In genomic region chr9:99133145-99133544, GRCh38 we compare ENCODE assay signal across 21 cellular contexts.
"Had no signal": no experiment of that assay in that cellular context is flagged by ENCODE, and none has a peak within 500 bp of the region (broad histone marks: within the 10 kb centered on the region; RNA-seq: fewer than 3 reads in every experiment).

No MANE protein-coding gene starts in this region.

- H3K4me3 ChIP-seq: heart right ventricle, right lobe of liver, skin epidermis, transverse colon had no signal

- H3K36me3 ChIP-seq: right lobe of liver, transverse colon had no signal

- H3K27me3 Mint-ChIP-seq: activated CD4-positive, alpha-beta T cell treated with anti-CD3 and anti-CD28 coated beads for 36 hours; dendritic cell treated with granulocyte-macrophage colony-stimulating factor and Interleukin-4, amounts not matched to agents 40 ng/mL and 50 ng/mL, for 4 days; memory B cell; stimulated activated memory B cell treated with anti-CD40 and anti-IgM and Interleukin-4, amounts not matched to agents 10 μg/mL and 1 μg/mL and 100 μg/mL, for 72 hours had no signal

- H3K27ac ChIP-seq: brain microvascular endothelial cell, heart right ventricle, right lobe of liver, skin epidermis, transverse colon had no signal

- H3K4me3 Mint-ChIP-seq: activated CD4-positive, alpha-beta T cell treated with anti-CD3 and anti-CD28 coated beads for 36 hours; dendritic cell treated with granulocyte-macrophage colony-stimulating factor and Interleukin-4, amounts not matched to agents 40 ng/mL and 50 ng/mL, for 4 days; memory B cell; neural crest cell; stimulated activated memory B cell treated with anti-CD40 and anti-IgM and Interleukin-4, amounts not matched to agents 10 μg/mL and 1 μg/mL and 100 μg/mL, for 72 hours; WTC11 had no signal

- ATAC-seq: activated CD4-positive, alpha-beta T cell treated with anti-CD3 and anti-CD28 coated beads for 36 hours; heart right ventricle; left colon; right lobe of liver; stimulated activated memory B cell treated with anti-CD40 and anti-IgM and Interleukin-4, amounts not matched to agents 10 μg/mL and 1 μg/mL and 100 μg/mL, for 72 hours; WTC11 had no signal

- H3K9me3 Mint-ChIP-seq: activated T-helper 2 cell treated with anti-CD3 and anti-CD28 coated beads, Interferon-gamma antibody, Interleukin-2, Interleukin-4, amounts not matched to agents 10 μg/mL and 5 μg/mL and 100 μg/mL, durations not matched to agents 14 hours and 24 hours and 36 hours; dendritic cell treated with granulocyte-macrophage colony-stimulating factor and Interleukin-4, amounts not matched to agents 40 ng/mL and 50 ng/mL, for 4 days; memory B cell; neural crest cell; stimulated activated memory B cell treated with anti-CD40 and anti-IgM and Interleukin-4, amounts not matched to agents 10 μg/mL and 1 μg/mL and 100 μg/mL, for 72 hours; WTC11 had no signal

- H3K4me1 ChIP-seq: right lobe of liver had no signal

- H3K27ac Mint-ChIP-seq: activated CD4-positive, alpha-beta T cell treated with anti-CD3 and anti-CD28 coated beads for 36 hours; activated T-helper 2 cell treated with anti-CD3 and anti-CD28 coated beads, Interferon-gamma antibody, Interleukin-2, Interleukin-4, amounts not matched to agents 10 μg/mL and 5 μg/mL and 100 μg/mL, durations not matched to agents 14 hours and 24 hours and 36 hours; dendritic cell treated with granulocyte-macrophage colony-stimulating factor and Interleukin-4, amounts not matched to agents 40 ng/mL and 50 ng/mL, for 4 days; memory B cell; WTC11 had no signal

- H3K9me3 ChIP-seq: heart right ventricle, right lobe of liver, transverse colon had no signal

- H3K27me3 ChIP-seq: brain microvascular endothelial cell, heart right ventricle, right lobe of liver, transverse colon had no signal

- DNase-seq: activated CD4-positive, alpha-beta T cell treated with anti-CD3 and anti-CD28 coated beads for 36 hours; activated CD4-positive, alpha-beta T cell treated with anti-CD3 and anti-CD28 coated beads, Interleukin-2, amount 50 U/mL, for 4 hours; activated naive CD4-positive, alpha-beta T cell treated with Interleukin-2 at 50 U/mL for 16 hours; aorta; brain microvascular endothelial cell; effector CD4-positive, alpha-beta T cell; erythroblast; foreskin fibroblast; heart right ventricle; left colon; right lobe of liver; stimulated activated CD4-positive, alpha-beta T cell treated with anti-CD3 and anti-CD28 coated beads, Interleukin-2, amount 100 ng/mL, for 24 hours; T-helper 9 cell; transverse colon had no signal
